ENCODE assay signal across 24 cellular contexts in genomic region chr5:74633710-74634109, GRCh38. TPM values are rescaled to one million over a fixed set of nuclear protein-coding genes. Genes with fewer than 3 reads are reported as not detected.
A peak's percentile ranks its signal among the peaks of the same experiment; 100 is the strongest.
DNase-seq lines count a peak whose midpoint lies in the region; ATAC-seq, FAIRE-seq and TF ChIP-seq lines count a peak whose summit lies in the region.
"Had no signal": no experiment of that assay in that cellular context is flagged by ENCODE, and none has a peak within 500 bp of the region (broad histone marks: within the 10 kb centered on the region; RNA-seq: fewer than 3 reads in every experiment).

No MANE protein-coding gene starts in this region.

- POLR2A ChIA-PET in PC-9 (lab: Charles Lee; ENCODE audit: unreplicated experiment), result no interaction called here
- POLR2A ChIA-PET in endothelial cell of umbilical vein (lab: Charles Lee), result interaction anchor here (1.0 to 1.3 kb wide), 2 partner anchors 58 to 218 kb away, joined by 3 to 4 read pairs; no protein-coding TSS in a partner anchor

- peak overlapping the region; percentile 94 for H3K27ac Mint-ChIP-seq in Calu3 (ENCODE audit: unreplicated experiment)
- no peak overlapping the region for H3K27ac Mint-ChIP-seq in activated naive CD4-positive, alpha-beta T cell treated with anti-CD3 and anti-CD28 coated beads, Interleukin-2, amount 10 ng/mL, durations not matched to agents 7 days and 5 days
- H3K27ac Mint-ChIP-seq: activated CD4-positive, alpha-beta memory T cell treated with anti-CD3 and anti-CD28 coated beads for 36 hours; CD4-positive, alpha-beta memory T cell; WTC11 had no signal

- H3K9me3 Mint-ChIP-seq in Calu3 (ENCODE audit: low read depth, unreplicated experiment), result no peaks in the 10 kb centered on the region
- no peaks in the 10 kb centered on the region for H3K9me3 Mint-ChIP-seq in activated naive CD4-positive, alpha-beta T cell treated with anti-CD3 and anti-CD28 coated beads, Interleukin-2, amount 10 ng/mL, durations not matched to agents 7 days and 5 days
- H3K9me3 Mint-ChIP-seq: activated CD4-positive, alpha-beta memory T cell treated with anti-CD3 and anti-CD28 coated beads for 36 hours; CD4-positive, alpha-beta memory T cell; immature natural killer cell; WTC11 had no signal

- ATAC-seq in HG03521 (IDR thresholded peaks at IDR 0.05; ENCODE audit: unreplicated experiment), result no peak
- ATAC-seq: WTC11 had no signal

- H3K27me3 Mint-ChIP-seq in Calu3 (ENCODE audit: unreplicated experiment), result no peaks in the 10 kb centered on the region
- no peaks in the 10 kb centered on the region for H3K27me3 Mint-ChIP-seq in activated naive CD4-positive, alpha-beta T cell treated with anti-CD3 and anti-CD28 coated beads, Interleukin-2, amount 10 ng/mL, durations not matched to agents 7 days and 5 days

- H3K9me1 ChIP-seq in endothelial cell of umbilical vein (replicated peaks; ENCODE audit: control insufficient read depth, extremely low read depth, insufficient read depth, low read length), result no peaks in the 10 kb centered on the region

- no peak for TF ChIP-seq RAD21 in neural cell (conservative IDR thresholded peaks at IDR 0.05)

- H3K9ac ChIP-seq in endothelial cell of umbilical vein (replicated peaks; ENCODE audit: extremely low read depth, insufficient read depth, low read length) (no peak overlapping the region), neural cell (ENCODE audit: low read length) (no peak overlapping the region)

- peaks cover 98% of the 10 kb centered on the region for H3K79me2 ChIP-seq in PC-9 (ENCODE audit: low read depth)
- H3K79me2 ChIP-seq in endothelial cell of umbilical vein (ENCODE audit: control insufficient read depth, insufficient read depth, low read length), result peaks cover 58% of the 10 kb centered on the region
- H3K79me2 ChIP-seq in neural cell (replicated peaks; ENCODE audit: insufficient read depth, low read length), result peaks cover 99% of the 10 kb centered on the region

- H4K20me1 ChIP-seq in PC-9 (ENCODE audit: insufficient read depth) (peaks cover 56% of the 10 kb centered on the region), endothelial cell of umbilical vein (replicated peaks; ENCODE audit: control insufficient read depth, extremely low read depth, insufficient read depth, low read length) (no peaks in the 10 kb centered on the region), neural cell (ENCODE audit: insufficient read depth) (peaks cover 8% of the 10 kb centered on the region)

- peaks cover 93% of the 10 kb centered on the region for H3F3A ChIP-seq in PC-9 (ENCODE audit: insufficient read depth, low read depth)
- H3F3A ChIP-seq in neural cell (ENCODE audit: insufficient read depth, low read length, poor library complexity, severe bottlenecking), result peaks cover 4% of the 10 kb centered on the region

- H3K36me3 ChIP-seq in PC-9 (ENCODE audit: low read depth) (peaks cover 84% of the 10 kb centered on the region), endothelial cell of umbilical vein (ENCODE audit: control insufficient read depth in 2 of 2, extremely low read depth in 1 of 2, insufficient read depth in 2 of 2, low read length in 2 of 2) (peaks cover 25 to 29% of the 10 kb centered on the region in 2 experiments), neural cell (ENCODE audit: insufficient read depth, low read length) (peaks cover 19% of the 10 kb centered on the region)
- H3K36me3 ChIP-seq: thoracic aorta had no signal

- H3K27me3 ChIP-seq in PC-9 (ENCODE audit: insufficient read depth, low read depth) (no peaks in the 10 kb centered on the region), endothelial cell of umbilical vein (ENCODE audit: control insufficient read depth in 2 of 2, insufficient read depth in 2 of 2, low read length in 2 of 2) (no peaks in the 10 kb centered on the region), neural cell (ENCODE audit: insufficient read depth, low read depth, low read length) (no peaks in the 10 kb centered on the region)
- H3K27me3 ChIP-seq: colonic mucosa, neutrophil had no signal

- no peak for TF ChIP-seq CTCF in Calu3 (IDR thresholded peaks at IDR 0.05; ENCODE audit: unreplicated experiment)
- no peak for TF ChIP-seq CTCF in PC-9 (conservative IDR thresholded peaks at IDR 0.05)
- no peak for TF ChIP-seq CTCF in endothelial cell of umbilical vein (IDR thresholded peaks at IDR 0.05; ENCODE audit: extremely low read depth in 1 of 2, insufficient read depth in 1 of 2, low read depth in 1 of 2, low read length in 2 of 2)
- TF ChIP-seq CTCF in neural cell (IDR thresholded peaks at IDR 0.05; ENCODE audit: poor library complexity, severe bottlenecking), result no peak

- peaks cover 83% of the 10 kb centered on the region for H3K4me1 Mint-ChIP-seq in Calu3 (ENCODE audit: low read depth, unreplicated experiment)
- peaks cover 33% of the 10 kb centered on the region for H3K4me1 Mint-ChIP-seq in activated naive CD4-positive, alpha-beta T cell treated with anti-CD3 and anti-CD28 coated beads, Interleukin-2, amount 10 ng/mL, durations not matched to agents 7 days and 5 days

- H3K4me3 Mint-ChIP-seq in Calu3 (ENCODE audit: low read depth, unreplicated experiment), result peak overlapping the region; percentile 20
- no peak overlapping the region for H3K4me3 Mint-ChIP-seq in activated naive CD4-positive, alpha-beta T cell treated with anti-CD3 and anti-CD28 coated beads, Interleukin-2, amount 10 ng/mL, durations not matched to agents 7 days and 5 days
- H3K4me3 Mint-ChIP-seq: activated CD4-positive, alpha-beta memory T cell treated with anti-CD3 and anti-CD28 coated beads for 36 hours; CD4-positive, alpha-beta memory T cell; WTC11 had no signal

- CTCF ChIA-PET in Calu3 (lab: Charles Lee) (interaction anchor here (0.5 to 1.0 kb wide), 4 partner anchors 9 to 698 kb away, joined by 3 to 4 read pairs (median 3); no protein-coding TSS in a partner anchor), PC-9 (lab: Charles Lee) (interaction anchor here (0.7 kb wide), 1 partner anchor 377 kb away, joined by 3 read pairs; no protein-coding TSS in a partner anchor), endothelial cell of umbilical vein (lab: Charles Lee) (interaction anchor here (0.9 to 4.9 kb wide), 9 partner anchors 8 to 649 kb away, joined by 3 to 33 read pairs (median 4); partner anchors contain the start of gene ENC1)
- CTCF ChIA-PET in activated naive CD4-positive, alpha-beta T cell treated with anti-CD3 and anti-CD28 coated beads, Interleukin-2, amount 10 ng/mL, durations not matched to agents 7 days and 5 days (lab: Charles Lee), result no interaction called here

- H3K4me3 ChIP-seq in PC-9 (peak overlapping the region; percentile 20; the same call in 1 of the 2 replicates), endothelial cell of umbilical vein (replicated peaks in 1 of 3; ENCODE audit: insufficient read depth in 1 of 3, low read depth in 1 of 3, low read length in 3 of 3) (no peak overlapping the region), neural cell (ENCODE audit: low read length) (peak overlapping the region; percentile 54)
- H3K4me3 ChIP-seq: colonic mucosa, thoracic aorta had no signal

- H3K36me3 Mint-ChIP-seq in Calu3 (ENCODE audit: insufficient read depth, unreplicated experiment), result peaks cover 96% of the 10 kb centered on the region
- H3K36me3 Mint-ChIP-seq in activated naive CD4-positive, alpha-beta T cell treated with anti-CD3 and anti-CD28 coated beads, Interleukin-2, amount 10 ng/mL, durations not matched to agents 7 days and 5 days, result peaks cover 3% of the 10 kb centered on the region
- H3K36me3 Mint-ChIP-seq: activated CD4-positive, alpha-beta memory T cell treated with anti-CD3 and anti-CD28 coated beads for 36 hours; CD4-positive, alpha-beta memory T cell had no signal

- peak overlapping the region; percentile 70 for H3K4me2 ChIP-seq in PC-9
- peak overlapping the region; percentile 35 for H3K4me2 ChIP-seq in endothelial cell of umbilical vein (ENCODE audit: insufficient read depth, low read length)
- peak overlapping the region; percentile 27 for H3K4me2 ChIP-seq in neural cell (ENCODE audit: low read length)

- BruUV-seq in Calu3 (replicated peaks; lab: Mats Ljungman, UMichigan) (no TSS peak), PC-9 (replicated peaks; lab: Mats Ljungman, UMichigan) (no TSS peak), endothelial cell of umbilical vein (replicated peaks; lab: Mats Ljungman, UMichigan) (no TSS peak)

- H3K9me2 ChIP-seq in PC-9 (ENCODE audit: insufficient read depth) (no peaks in the 10 kb centered on the region), neural cell (ENCODE audit: insufficient read depth, low read length) (no peaks in the 10 kb centered on the region)

- intact Hi-C loops in Calu3 (cut with micrococcal nuclease; ENCODE audit: unreplicated experiment), result loop anchor here (2.0 to 5.0 kb wide), 2 partner anchors 36 to 59 kb away; no protein-coding TSS in a partner anchor
- intact Hi-C loops in PC-9 (cut with micrococcal nuclease; ENCODE audit: unreplicated experiment), result loop anchor here (5.0 kb wide), 1 partner anchor 41 kb away; no protein-coding TSS in a partner anchor
- intact Hi-C loops in endothelial cell of umbilical vein (cut with micrococcal nuclease), result no loop called here

- dilution Hi-C loops in endothelial cell of umbilical vein (cut with MboI; ENCODE audit: extremely low pct_ligation_motif_present, low sequenced_read_pairs), result no loop called here

- H3K9me3 ChIP-seq in PC-9 (ENCODE audit: insufficient read depth, low read depth), result no peaks in the 10 kb centered on the region
- no peaks in the 10 kb centered on the region for H3K9me3 ChIP-seq in endothelial cell of umbilical vein (replicated peaks; ENCODE audit: control insufficient read depth, insufficient read depth, low read length)
- H3K9me3 ChIP-seq in neural cell (ENCODE audit: low read length), result no peaks in the 10 kb centered on the region
- H3K9me3 ChIP-seq: colonic mucosa, neutrophil, thoracic aorta had no signal

- no peak for TF ChIP-seq EP300 in neural cell (conservative IDR thresholded peaks at IDR 0.05; ENCODE audit: poor library complexity, severe bottlenecking)

- peaks cover 90% of the 10 kb centered on the region for H3K4me1 ChIP-seq in PC-9 (replicated peaks; ENCODE audit: insufficient read depth)
- peaks cover 71% of the 10 kb centered on the region for H3K4me1 ChIP-seq in endothelial cell of umbilical vein (ENCODE audit: control insufficient read depth, extremely low read depth, insufficient read depth, low read length)

- H3K27ac ChIP-seq in PC-9 (peak overlapping the region; percentile 90), endothelial cell of umbilical vein (ENCODE audit: insufficient read depth, low read depth, low read length) (peak overlapping the region; percentile 98), neural cell (ENCODE audit: low read length) (no peak overlapping the region)
- H3K27ac ChIP-seq: neutrophil, thoracic aorta had no signal

- H2AFZ ChIP-seq in PC-9 (no peak overlapping the region), endothelial cell of umbilical vein (ENCODE audit: low read depth, low read length) (no peak overlapping the region), neural cell (ENCODE audit: low read depth, low read length) (no peak overlapping the region)

- no peak for TF ChIP-seq POLR2A in endothelial cell of umbilical vein (IDR thresholded peaks at IDR 0.05; ENCODE audit: low read depth, low read length)

- no peak for DNase-seq in Calu3
- no peak for DNase-seq in PC-9
- DNase-seq in endothelial cell of umbilical vein (ENCODE audit: low read depth, low spot score), result no peak
- no peak for DNase-seq in activated naive CD4-positive, alpha-beta T cell treated with anti-CD3 and anti-CD28 coated beads, Interleukin-2, amount 10 ng/mL, durations not matched to agents 7 days and 5 days
- no peak for DNase-seq in NOMO-1 (lab: John Stamatoyannopoulos, UW; ENCODE audit: unreplicated experiment in 2 of 2)
- DNase-seq in NCI-H2107 (lab: John Stamatoyannopoulos, UW), result no peak
- DNase-seq: activated CD4-positive, alpha-beta memory T cell treated with anti-CD3 and anti-CD28 coated beads for 36 hours; activated effector memory CD4-positive, alpha-beta T cell treated with Interleukin-2 at 50 U/mL for 16 hours; CD4-positive, alpha-beta memory T cell; colonic mucosa; immature natural killer cell; KG1; NCI-H1694; NCI-H2227 treated with DMSO at 0.1 percent for 48 hours; NK-92 treated with Interleukin-12 subunit alpha and Interleukin-12 subunit beta, amount 100 ng/mL, for 24 hours; stimulated activated CD4-positive, alpha-beta T cell treated with anti-CD3 and anti-CD28 coated beads, Interleukin-4, amount 100 ng/mL, for 1 hour; stimulated activated naive CD4-positive, alpha-beta T cell; T1000 had no signal

- no peak for FAIRE-seq in endothelial cell of umbilical vein (lab: Jason Lieb, UNC)
- FAIRE-seq: G401.6 had no signal

RNA-seq across cellular contexts. Expression of gene ENC1, which starts 6.8 kb away (rescaled TPM):
- total RNA-seq in Calu3 (2022), result 91.6 and 100 TPM in 2 replicates
- total RNA-seq in PC-9 (2021), result 38.8 and 53.6 TPM in 2 replicates
- 42.2 and 53.6 TPM in 2 replicates for total RNA-seq in endothelial cell of umbilical vein
- 53.3 and 59.7 TPM in 2 replicates for polyA plus RNA-seq in endothelial cell of umbilical vein
- 31.4 and 32.4 TPM in 2 replicates for polyA plus RNA-seq in endothelial cell of umbilical vein (2011; cell fraction: cytosol; rRNA removed)
- polyA plus RNA-seq in endothelial cell of umbilical vein (2011; cell fraction: nucleus; rRNA removed), result 169 and 182 TPM in 2 replicates
- polyA plus RNA-seq in endothelial cell of umbilical vein (2012), result 33.7 and 52.2 TPM in 2 replicates
- polyA minus RNA-seq in endothelial cell of umbilical vein, result 116 and 122 TPM in 2 replicates
- polyA minus RNA-seq in endothelial cell of umbilical vein (2011; cell fraction: cytosol; rRNA and poly(A)+ RNA removed), result not detected
- polyA minus RNA-seq in endothelial cell of umbilical vein (2011; cell fraction: nucleus; rRNA and poly(A)+ RNA removed), result 133 and 151 TPM in 2 replicates
- 449 and 585 TPM in 2 replicates for polyA plus RNA-seq in neural cell
- 1,480 and 1,745 TPM in 2 replicates for polyA minus RNA-seq in neural cell

RNA-seq across cellular contexts. Expression of gene HEXB, which starts 51.3 kb away (rescaled TPM):
- total RNA-seq in Calu3 (2022), result 212 and 223 TPM in 2 replicates
- 84.6 and 92.3 TPM in 2 replicates for total RNA-seq in PC-9 (2021)
- 176 and 182 TPM in 2 replicates for total RNA-seq in endothelial cell of umbilical vein
- 126 and 128 TPM in 2 replicates for polyA plus RNA-seq in endothelial cell of umbilical vein
- 119 and 132 TPM in 2 replicates for polyA plus RNA-seq in endothelial cell of umbilical vein (2011; cell fraction: cytosol; rRNA removed)
- 64.9 and 99.7 TPM in 2 replicates for polyA plus RNA-seq in endothelial cell of umbilical vein (2011; cell fraction: nucleus; rRNA removed)
- polyA plus RNA-seq in endothelial cell of umbilical vein (2012), result 155 and 240 TPM in 2 replicates
- 102 and 124 TPM in 2 replicates for polyA minus RNA-seq in endothelial cell of umbilical vein
- polyA minus RNA-seq in endothelial cell of umbilical vein (2011; cell fraction: cytosol; rRNA and poly(A)+ RNA removed), result 57.9 TPM
- polyA minus RNA-seq in endothelial cell of umbilical vein (2011; cell fraction: nucleus; rRNA and poly(A)+ RNA removed), result 35.3 and 39.2 TPM in 2 replicates
- polyA plus RNA-seq in neural cell, result 23.1 and 25.2 TPM in 2 replicates
- 18.0 and 23.7 TPM in 2 replicates for polyA minus RNA-seq in neural cell

Comparison
In these comparisons a context has a peak if more than half of its experiments do, and no peak if none do; other contexts are left out.
1. H3K4me3 ChIP-seq: peak in PC-9 (single experiment) and neural cell (single experiment); none in endothelial cell of umbilical vein (0 of 3).
2. Peak in every context shown above with its lines, with median percentiles within 50 percentile points of each other: H3K4me2 ChIP-seq.